In the genomic region with DNA sequence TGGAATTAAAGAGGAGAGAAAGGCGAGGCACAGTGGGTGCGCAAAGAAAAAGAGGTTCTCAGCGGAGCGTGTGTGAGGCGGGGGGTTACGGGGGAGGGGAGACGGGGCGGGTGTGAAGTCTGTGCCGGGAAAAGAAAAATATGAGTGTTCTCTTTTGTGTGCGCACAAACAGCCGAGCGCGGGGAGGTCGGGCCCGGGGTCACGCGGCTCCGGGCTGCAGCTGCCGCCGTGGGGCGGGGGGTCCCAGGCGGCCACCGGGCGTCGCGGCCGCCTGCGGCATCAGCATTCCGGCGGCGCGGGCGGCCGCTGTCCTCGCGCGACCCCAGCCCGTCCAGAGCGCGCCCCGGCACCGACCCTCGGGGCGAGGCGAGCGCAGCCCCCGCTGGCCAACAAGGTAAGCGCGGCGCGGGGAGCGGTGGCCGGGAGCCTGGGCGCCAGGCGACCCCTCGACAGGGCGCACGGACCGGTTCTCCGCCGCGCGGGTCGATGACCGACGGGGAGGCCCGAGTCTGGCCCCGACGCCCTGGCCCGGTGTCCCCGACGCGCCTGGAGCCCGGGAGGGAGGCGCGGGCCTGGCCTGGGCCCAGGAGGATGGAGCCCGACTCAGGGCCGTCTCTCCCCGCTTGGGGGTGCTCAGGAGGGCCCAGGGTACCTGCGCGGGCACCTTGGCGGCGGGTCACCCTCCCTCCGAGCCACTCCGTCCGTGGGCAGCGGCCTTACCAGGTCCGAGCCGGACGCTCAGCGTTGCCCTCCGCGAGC, we compare ENCODE assay signal across 23 cellular contexts.
A peak's percentile ranks its signal among the peaks of the same experiment; 100 is the strongest.
DNase-seq lines count a peak whose midpoint lies in the region; ATAC-seq and TF ChIP-seq lines count a peak whose summit lies in the region.
"Had no signal": no experiment of that assay in that cellular context is flagged by ENCODE, and none has a peak within 500 bp of the region (broad histone marks: within the 10 kb centered on the region; RNA-seq: fewer than 3 reads in every experiment).

No MANE protein-coding gene starts in this region.

- H3K27ac Mint-ChIP-seq in GM23338, result no peak overlapping the region
- no peak overlapping the region for H3K27ac Mint-ChIP-seq in progenitor cell of endocrine pancreas
- H3K27ac Mint-ChIP-seq: activated naive CD4-positive, alpha-beta T cell treated with anti-CD3 and anti-CD28 coated beads, Interleukin-2, amount 50 U/mL, for 72 hours; CD14-positive monocyte; HFFc6; natural killer cell had no signal

- H3K4me3 Mint-ChIP-seq in GM23338 (peak overlapping the region; percentile 65), progenitor cell of endocrine pancreas (ENCODE audit: low read depth) (peak overlapping the region; percentile 38)
- H3K4me3 Mint-ChIP-seq: HFFc6 had no signal

- H3K9me3 Mint-ChIP-seq in GM23338 (no peaks in the 10 kb centered on the region), progenitor cell of endocrine pancreas (ENCODE audit: low read depth) (peaks cover 6% of the 10 kb centered on the region)
- H3K9me3 Mint-ChIP-seq: activated naive CD4-positive, alpha-beta T cell treated with anti-CD3 and anti-CD28 coated beads, Interleukin-2, amount 50 U/mL, for 72 hours; natural killer cell had no signal

- DNase-seq in GM23338 (ENCODE audit: low spot score) (peak; percentile 59), astrocyte of the hippocampus (ENCODE audit: low read depth, low spot score) (peak; percentile 22), iPS-NIHi7 (ENCODE audit: extremely low spot score) (peak; percentile 37), progenitor cell of endocrine pancreas (ENCODE audit: low spot score, unreplicated experiment) (no peak), NCI-H69 (lab: John Stamatoyannopoulos, UW) (no peak), anterior cingulate cortex (lab: John Stamatoyannopoulos, UW) (no peak), breast epithelium (ENCODE audit: low spot score in 2 of 2) (no peak), OCI-LY7 (ENCODE audit: low spot score) (no peak)
- DNase-seq: colonic mucosa; heart right ventricle; HFFc6; kidney; MG63; natural killer cell; NCI-H1436; NCI-H526 treated with DMSO at 0.1 percent for 48 hours; OCI-M1; psoas muscle; SHP77; stimulated activated CD4-positive, alpha-beta T cell treated with anti-CD3 and anti-CD28 coated beads, Interleukin-4, amount 100 ng/mL, for 1 hour; substantia nigra had no signal

- TF ChIP-seq CTCF in GM23338 (conservative IDR thresholded peaks at IDR 0.05; ENCODE audit: low read depth in 2 of 2), result no peak; a peak in 1 of 4 replicates
- TF ChIP-seq CTCF in progenitor cell of endocrine pancreas (IDR thresholded peaks at IDR 0.05; ENCODE audit: unreplicated experiment), result no peak
- TF ChIP-seq CTCF in breast epithelium (IDR thresholded peaks at IDR 0.05), result no peak
- TF ChIP-seq CTCF in OCI-LY7 (conservative IDR thresholded peaks at IDR 0.05; ENCODE audit: low read length), result no peak

- no peaks in the 10 kb centered on the region for H4K20me1 ChIP-seq in GM23338 (replicated peaks; ENCODE audit: insufficient read depth)
- no peaks in the 10 kb centered on the region for H4K20me1 ChIP-seq in OCI-LY7 (ENCODE audit: insufficient read depth, low read length)

- H3K4me1 Mint-ChIP-seq in GM23338, result peaks cover 14% of the 10 kb centered on the region
- peaks cover 14% of the 10 kb centered on the region for H3K4me1 Mint-ChIP-seq in progenitor cell of endocrine pancreas (ENCODE audit: low read depth)

- H3K4me3 ChIP-seq in GM23338 (peak overlapping the region; percentile 56), breast epithelium (no peak overlapping the region), OCI-LY7 (ENCODE audit: low read depth, low read length, poor library complexity, severe bottlenecking) (no peak overlapping the region)
- H3K4me3 ChIP-seq: colonic mucosa, heart right ventricle, MG63, psoas muscle had no signal

- H3K4me2 ChIP-seq in GM23338 (peak overlapping the region; percentile 79), OCI-LY7 (ENCODE audit: low read length) (no peak overlapping the region)

- H3K27me3 ChIP-seq in GM23338 (ENCODE audit: insufficient read depth) (peaks cover 78% of the 10 kb centered on the region), breast epithelium (peaks cover 15 to 57% of the 10 kb centered on the region in 2 donors)
- H3K27me3 ChIP-seq: MG63 had no signal

- H3K27me3 Mint-ChIP-seq in GM23338 (ENCODE audit: insufficient read depth, low read depth, poor library complexity) (peaks cover 57% of the 10 kb centered on the region), progenitor cell of endocrine pancreas (peaks cover 71% of the 10 kb centered on the region)

- H3K79me2 ChIP-seq in GM23338 (replicated peaks; ENCODE audit: insufficient read depth) (no peaks in the 10 kb centered on the region), OCI-LY7 (ENCODE audit: insufficient read depth, low read depth, low read length) (no peaks in the 10 kb centered on the region)

- no peak for TF ChIP-seq POLR2A in breast epithelium (IDR thresholded peaks at IDR 0.05)

- CTCF ChIA-PET in OCI-LY7 (lab: Charles Lee; ENCODE audit: unreplicated experiment), result no interaction called here

- H3K9me2 ChIP-seq in GM23338 (ENCODE audit: insufficient read depth), result no peaks in the 10 kb centered on the region
- H3K9me2 ChIP-seq in OCI-LY7 (ENCODE audit: insufficient read depth, low read length), result no peaks in the 10 kb centered on the region

- BruUV-seq in OCI-LY7 (replicated peaks; lab: Mats Ljungman, UMichigan), result no TSS peak

- peaks cover 9% of the 10 kb centered on the region for H3K4me1 ChIP-seq in GM23338 (ENCODE audit: insufficient read depth)
- H3K4me1 ChIP-seq in breast epithelium, result peaks cover 0 to 7% of the 10 kb centered on the region in 2 donors
- peaks cover 5% of the 10 kb centered on the region for H3K4me1 ChIP-seq in OCI-LY7 (ENCODE audit: insufficient read depth, low read length, poor library complexity, severe bottlenecking)
- H3K4me1 ChIP-seq: colonic mucosa, psoas muscle had no signal

- peak overlapping the region; percentile 58; the same call in 1 of the 2 replicates for H2AFZ ChIP-seq in GM23338
- no peak overlapping the region for H2AFZ ChIP-seq in OCI-LY7 (ENCODE audit: low read length)

- POLR2A ChIA-PET in OCI-LY7 (lab: Charles Lee), result interaction anchor here (0.9 kb wide), 1 partner anchor 112 kb away, joined by 3 read pairs; no protein-coding TSS in a partner anchor

- H3K9me3 ChIP-seq in breast epithelium (no peaks in the 10 kb centered on the region), OCI-LY7 (ENCODE audit: low read length) (no peaks in the 10 kb centered on the region)
- H3K9me3 ChIP-seq: colonic mucosa, heart right ventricle, MG63, psoas muscle had no signal

- peak; percentile 57 for ATAC-seq in GM23338
- ATAC-seq: activated naive CD4-positive, alpha-beta T cell treated with anti-CD3 and anti-CD28 coated beads, Interleukin-2, amount 50 U/mL, for 72 hours; heart right ventricle; natural killer cell; psoas muscle had no signal

- H3K36me3 Mint-ChIP-seq in GM23338 (ENCODE audit: low read depth), result no peaks in the 10 kb centered on the region
- H3K36me3 Mint-ChIP-seq in progenitor cell of endocrine pancreas (ENCODE audit: insufficient read depth), result no peaks in the 10 kb centered on the region

- H3F3A ChIP-seq in GM23338 (replicated peaks; ENCODE audit: low read depth), result no peaks in the 10 kb centered on the region

- H3K27ac ChIP-seq in GM23338 (ENCODE audit: low read depth), result no peak overlapping the region
- no peak overlapping the region for H3K27ac ChIP-seq in breast epithelium
- no peak overlapping the region for H3K27ac ChIP-seq in OCI-LY7 (ENCODE audit: low read depth, low read length, poor library complexity, severe bottlenecking)
- H3K27ac ChIP-seq: colonic mucosa, heart right ventricle, psoas muscle had no signal

- intact Hi-C loops in breast epithelium (cut with DNase I; ENCODE audit: low total_unique reads), result no loop called here
- intact Hi-C loops in OCI-LY7 (cut with micrococcal nuclease; ENCODE audit: unreplicated experiment), result no loop called here

- H3K36me3 ChIP-seq in GM23338 (ENCODE audit: insufficient read depth) (no peaks in the 10 kb centered on the region), breast epithelium (no peaks in the 10 kb centered on the region), OCI-LY7 (ENCODE audit: insufficient read depth, low read length) (no peaks in the 10 kb centered on the region)
- H3K36me3 ChIP-seq: colonic mucosa, heart right ventricle, MG63 had no signal

TF ChIP-seq in GM23338, 12 proteins besides CTCF, POLR2A, EP300 and RAD21 (continues in another document):
- TF ChIP-seq, protein P1, sequence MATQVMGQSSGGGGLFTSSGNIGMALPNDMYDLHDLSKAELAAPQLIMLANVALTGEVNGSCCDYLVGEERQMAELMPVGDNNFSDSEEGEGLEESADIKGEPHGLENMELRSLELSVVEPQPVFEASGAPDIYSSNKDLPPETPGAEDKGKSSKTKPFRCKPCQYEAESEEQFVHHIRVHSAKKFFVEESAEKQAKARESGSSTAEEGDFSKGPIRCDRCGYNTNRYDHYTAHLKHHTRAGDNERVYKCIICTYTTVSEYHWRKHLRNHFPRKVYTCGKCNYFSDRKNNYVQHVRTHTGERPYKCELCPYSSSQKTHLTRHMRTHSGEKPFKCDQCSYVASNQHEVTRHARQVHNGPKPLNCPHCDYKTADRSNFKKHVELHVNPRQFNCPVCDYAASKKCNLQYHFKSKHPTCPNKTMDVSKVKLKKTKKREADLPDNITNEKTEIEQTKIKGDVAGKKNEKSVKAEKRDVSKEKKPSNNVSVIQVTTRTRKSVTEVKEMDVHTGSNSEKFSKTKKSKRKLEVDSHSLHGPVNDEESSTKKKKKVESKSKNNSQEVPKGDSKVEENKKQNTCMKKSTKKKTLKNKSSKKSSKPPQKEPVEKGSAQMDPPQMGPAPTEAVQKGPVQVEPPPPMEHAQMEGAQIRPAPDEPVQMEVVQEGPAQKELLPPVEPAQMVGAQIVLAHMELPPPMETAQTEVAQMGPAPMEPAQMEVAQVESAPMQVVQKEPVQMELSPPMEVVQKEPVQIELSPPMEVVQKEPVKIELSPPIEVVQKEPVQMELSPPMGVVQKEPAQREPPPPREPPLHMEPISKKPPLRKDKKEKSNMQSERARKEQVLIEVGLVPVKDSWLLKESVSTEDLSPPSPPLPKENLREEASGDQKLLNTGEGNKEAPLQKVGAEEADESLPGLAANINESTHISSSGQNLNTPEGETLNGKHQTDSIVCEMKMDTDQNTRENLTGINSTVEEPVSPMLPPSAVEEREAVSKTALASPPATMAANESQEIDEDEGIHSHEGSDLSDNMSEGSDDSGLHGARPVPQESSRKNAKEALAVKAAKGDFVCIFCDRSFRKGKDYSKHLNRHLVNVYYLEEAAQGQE (IDR thresholded peaks at IDR 0.05; ENCODE audit: unreplicated experiment), result no peak

Comparison
In these comparisons a context has a peak if more than half of its experiments do, and no peak if none do; other contexts are left out.
1. DNase-seq: peak in GM23338 (single experiment), astrocyte of the hippocampus (single experiment) and iPS-NIHi7 (single experiment); none in progenitor cell of endocrine pancreas (single experiment), NCI-H69 (single experiment), anterior cingulate cortex (0 of 58), breast epithelium (0 of 2) and OCI-LY7 (single experiment).